Comparison of ENCODE assay signal across 11 cellular contexts in the genomic region with DNA sequence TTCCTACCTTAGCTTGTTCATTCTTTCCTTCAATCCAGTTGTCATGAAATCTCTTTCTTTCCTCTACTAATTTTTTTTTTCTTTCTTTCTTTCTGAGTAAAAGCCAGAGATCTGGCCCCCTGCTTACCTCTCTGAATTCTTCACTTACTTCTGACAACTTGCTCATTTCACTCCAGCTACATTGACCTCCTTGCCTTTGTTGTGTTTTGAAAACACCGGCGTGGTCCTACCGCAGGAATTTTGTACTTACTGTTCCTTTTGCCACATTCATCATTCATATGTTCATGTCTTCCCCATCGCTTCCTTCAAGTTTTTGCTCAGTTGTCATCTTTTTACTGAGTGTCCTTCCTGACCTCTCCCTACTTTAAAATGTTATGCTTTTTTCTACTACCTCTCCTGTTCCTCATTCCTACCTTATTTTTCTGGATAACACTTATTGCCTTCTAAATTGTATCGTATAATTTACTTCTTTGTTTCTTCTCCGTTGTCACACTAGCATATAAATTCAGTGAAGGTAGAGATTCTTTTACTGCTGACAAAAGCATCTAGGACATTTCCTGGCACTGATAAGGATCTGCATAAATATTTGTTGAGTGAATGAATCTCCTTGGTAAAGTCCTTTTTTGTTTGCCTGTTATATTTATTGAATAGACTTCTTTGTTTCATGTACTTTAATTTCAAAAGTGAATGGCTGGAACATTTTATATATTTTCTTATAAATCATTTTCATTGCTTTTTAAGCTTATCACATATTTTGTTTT.
A peak's percentile ranks its signal among the peaks of the same experiment; 100 is the strongest.
DNase-seq lines count a peak whose midpoint lies in the region; ATAC-seq and TF ChIP-seq lines count a peak whose summit lies in the region.
"Had no signal": no experiment of that assay in that cellular context is flagged by ENCODE, and none has a peak within 500 bp of the region (broad histone marks: within the 10 kb centered on the region; RNA-seq: fewer than 3 reads in every experiment).

No MANE protein-coding gene starts in this region.

- no peaks in the 10 kb centered on the region for H3K9me3 ChIP-seq in RWPE2 (ENCODE audit: severe bottlenecking)

- peaks cover 73% of the 10 kb centered on the region for H3K4me1 Mint-ChIP-seq in activated CD4-positive, alpha-beta memory T cell treated with anti-CD3 and anti-CD28 coated beads for 36 hours (ENCODE audit: low read depth)
- H3K4me1 Mint-ChIP-seq in activated CD4-positive, alpha-beta memory T cell treated with anti-CD3 and anti-CD28 coated beads, Interleukin-2, amount 10 ng/mL, durations not matched to agents 7 days and 5 days, result peaks cover 64% of the 10 kb centered on the region
- peaks cover 11% of the 10 kb centered on the region for H3K4me1 Mint-ChIP-seq in osteocyte (ENCODE audit: unreplicated experiment)

- no peak overlapping the region for H3K4me3 ChIP-seq in RWPE2 (ENCODE audit: severe bottlenecking)
- H3K4me3 ChIP-seq in choroid plexus epithelial cell (ENCODE audit: low read depth, low read length), result no peak overlapping the region

- H3K4me1 ChIP-seq in RWPE2 (ENCODE audit: insufficient read depth, poor library complexity, severe bottlenecking), result peaks cover 19% of the 10 kb centered on the region

- H3K9me3 Mint-ChIP-seq in activated CD4-positive, alpha-beta memory T cell treated with anti-CD3 and anti-CD28 coated beads for 36 hours, result peaks cover 1% of the 10 kb centered on the region
- no peaks in the 10 kb centered on the region for H3K9me3 Mint-ChIP-seq in activated CD4-positive, alpha-beta memory T cell treated with anti-CD3 and anti-CD28 coated beads, Interleukin-2, amount 10 ng/mL, durations not matched to agents 7 days and 5 days
- no peaks in the 10 kb centered on the region for H3K9me3 Mint-ChIP-seq in osteocyte (ENCODE audit: unreplicated experiment)

- peak overlapping the region; percentile 26 for H3K27ac Mint-ChIP-seq in activated CD4-positive, alpha-beta memory T cell treated with anti-CD3 and anti-CD28 coated beads for 36 hours
- no peak overlapping the region for H3K27ac Mint-ChIP-seq in activated CD4-positive, alpha-beta memory T cell treated with anti-CD3 and anti-CD28 coated beads, Interleukin-2, amount 10 ng/mL, durations not matched to agents 7 days and 5 days
- peak overlapping the region; percentile 46 for H3K27ac Mint-ChIP-seq in osteocyte (ENCODE audit: unreplicated experiment)

- TF ChIP-seq CTCF in RWPE2 (IDR thresholded peaks at IDR 0.05; ENCODE audit: poor library complexity, severe bottlenecking) (no peak), choroid plexus epithelial cell (conservative IDR thresholded peaks at IDR 0.05; ENCODE audit: low read depth, low read length) (no peak), osteocyte (IDR thresholded peaks at IDR 0.05) (no peak)

- no peaks in the 10 kb centered on the region for H3K27me3 ChIP-seq in RWPE2 (ENCODE audit: insufficient read depth, poor library complexity, severe bottlenecking)

- H3K36me3 ChIP-seq in RWPE2 (ENCODE audit: low read depth), result peaks cover 37% of the 10 kb centered on the region

- intact Hi-C loops in activated CD4-positive, alpha-beta memory T cell treated with anti-CD3 and anti-CD28 coated beads for 36 hours (cut with micrococcal nuclease), result no loop called here

- peak overlapping the region; percentile 30 for H3K27ac ChIP-seq in RWPE2 (ENCODE audit: poor library complexity, severe bottlenecking)

- POLR2A ChIA-PET in activated CD4-positive, alpha-beta memory T cell treated with anti-CD3 and anti-CD28 coated beads for 36 hours (lab: Charles Lee), result interaction anchor here (0.6 to 1.9 kb wide), 3 partner anchors 10 to 252 kb away, joined by 3 to 5 read pairs (median 4); partner anchors contain the start of gene UBE2D3
- POLR2A ChIA-PET in activated CD4-positive, alpha-beta memory T cell treated with anti-CD3 and anti-CD28 coated beads, Interleukin-2, amount 10 ng/mL, durations not matched to agents 7 days and 5 days (lab: Charles Lee), result interaction anchor here (1.0 to 2.1 kb wide), 2 partner anchors 11 to 13 kb away, joined by 3 to 9 read pairs; no protein-coding TSS in a partner anchor

- ATAC-seq in RWPE2 (ENCODE audit: low read depth) (peak; percentile 25; the same call in 1 of the 3 replicates), GM18861 (IDR thresholded peaks at IDR 0.05; ENCODE audit: unreplicated experiment) (no peak)
- ATAC-seq: HCT116 had no signal

- H3K4me3 Mint-ChIP-seq in activated CD4-positive, alpha-beta memory T cell treated with anti-CD3 and anti-CD28 coated beads for 36 hours, result no peak overlapping the region
- H3K4me3 Mint-ChIP-seq in activated CD4-positive, alpha-beta memory T cell treated with anti-CD3 and anti-CD28 coated beads, Interleukin-2, amount 10 ng/mL, durations not matched to agents 7 days and 5 days, result no peak overlapping the region
- no peak overlapping the region for H3K4me3 Mint-ChIP-seq in osteocyte (ENCODE audit: unreplicated experiment)

- peak; percentile 43 for DNase-seq in activated CD4-positive, alpha-beta memory T cell treated with anti-CD3 and anti-CD28 coated beads for 36 hours
- no peak for DNase-seq in activated CD4-positive, alpha-beta memory T cell treated with anti-CD3 and anti-CD28 coated beads, Interleukin-2, amount 10 ng/mL, durations not matched to agents 7 days and 5 days
- DNase-seq in RWPE2 (ENCODE audit: low spot score), result no peak
- DNase-seq in choroid plexus epithelial cell (ENCODE audit: low read depth), result peak; percentile 82
- no peak for DNase-seq in osteocyte (ENCODE audit: extremely low spot score, unreplicated experiment)
- no peak for DNase-seq in NCI-H2171 (lab: John Stamatoyannopoulos, UW)
- no peak for DNase-seq in NCI-H1436 treated with DMSO at 0.1 percent for 48 hours (lab: John Stamatoyannopoulos, UW)
- DNase-seq: NCI-H446; stimulated activated CD4-positive, alpha-beta T cell treated with anti-CD3 and anti-CD28 coated beads, Interleukin-1b, Interleukin-23, amount 100 ng/mL, for 48 hours had no signal

- peaks cover 54% of the 10 kb centered on the region for H3K36me3 Mint-ChIP-seq in activated CD4-positive, alpha-beta memory T cell treated with anti-CD3 and anti-CD28 coated beads for 36 hours
- H3K36me3 Mint-ChIP-seq in activated CD4-positive, alpha-beta memory T cell treated with anti-CD3 and anti-CD28 coated beads, Interleukin-2, amount 10 ng/mL, durations not matched to agents 7 days and 5 days (ENCODE audit: low read depth), result peaks cover 50% of the 10 kb centered on the region
- peaks cover 44% of the 10 kb centered on the region for H3K36me3 Mint-ChIP-seq in osteocyte (ENCODE audit: unreplicated experiment)

- no peaks in the 10 kb centered on the region for H3K27me3 Mint-ChIP-seq in activated CD4-positive, alpha-beta memory T cell treated with anti-CD3 and anti-CD28 coated beads for 36 hours
- H3K27me3 Mint-ChIP-seq in activated CD4-positive, alpha-beta memory T cell treated with anti-CD3 and anti-CD28 coated beads, Interleukin-2, amount 10 ng/mL, durations not matched to agents 7 days and 5 days, result no peaks in the 10 kb centered on the region
- no peaks in the 10 kb centered on the region for H3K27me3 Mint-ChIP-seq in osteocyte (ENCODE audit: unreplicated experiment)

- CTCF ChIA-PET in activated CD4-positive, alpha-beta memory T cell treated with anti-CD3 and anti-CD28 coated beads for 36 hours (lab: Charles Lee), result interaction anchor here (1.0 kb wide), 1 partner anchor 13 kb away, joined by 4 read pairs; no protein-coding TSS in a partner anchor
- CTCF ChIA-PET in activated CD4-positive, alpha-beta memory T cell treated with anti-CD3 and anti-CD28 coated beads, Interleukin-2, amount 10 ng/mL, durations not matched to agents 7 days and 5 days (lab: Charles Lee), result interaction anchor here (1.3 to 2.1 kb wide), 2 partner anchors 10 to 127 kb away, joined by 5 to 8 read pairs; no protein-coding TSS in a partner anchor

Comparison
In these comparisons a context has a peak if more than half of its experiments do, and no peak if none do; other contexts are left out.
1. DNase-seq: peak in activated CD4-positive, alpha-beta memory T cell treated with anti-CD3 and anti-CD28 coated beads for 36 hours (single experiment) and choroid plexus epithelial cell (single experiment); none in activated CD4-positive, alpha-beta memory T cell treated with anti-CD3 and anti-CD28 coated beads, Interleukin-2, amount 10 ng/mL, durations not matched to agents 7 days and 5 days (single experiment), RWPE2 (single experiment), osteocyte (single experiment), NCI-H2171 (single experiment) and NCI-H1436 treated with DMSO at 0.1 percent for 48 hours (single experiment).